ENCODE assay signal across 17 cellular contexts in genomic region chr15:36498401-36498800, GRCh38.
DNase-seq lines count a peak whose midpoint lies in the region; ATAC-seq and TF ChIP-seq lines count a peak whose summit lies in the region.
"Had no signal": no experiment of that assay in that cellular context is flagged by ENCODE, and none has a peak within 500 bp of the region (broad histone marks: within the 10 kb centered on the region; RNA-seq: fewer than 3 reads in every experiment).

No MANE protein-coding gene starts in this region.

- no peaks in the 10 kb centered on the region for H3K9me2 ChIP-seq in PC-3 (replicated peaks; ENCODE audit: low read length)

- H3K36me3 Mint-ChIP-seq in brain, result no peaks in the 10 kb centered on the region
- H3K36me3 Mint-ChIP-seq in mesothelial cell of epicardium, result no peaks in the 10 kb centered on the region
- no peaks in the 10 kb centered on the region for H3K36me3 Mint-ChIP-seq in activated naive CD4-positive, alpha-beta T cell treated with anti-CD3 and anti-CD28 coated beads for 36 hours (ENCODE audit: low read depth)
- H3K36me3 Mint-ChIP-seq: CD4-positive, CD25-positive, alpha-beta regulatory T cell; IgD-negative memory B cell had no signal

- TF ChIP-seq POLR2A in erythroblast (IDR thresholded peaks at IDR 0.05; ENCODE audit: low read length), result no peak

- WGBS in smooth muscle cell (ENCODE audit: low lambda C conversion rate), result 80% methylated on average over 4 of the region's 4 CpGs

- intact Hi-C loops in PC-3 (cut with micrococcal nuclease), result loop anchor here (2.0 to 5.0 kb wide), 6 partner anchors 126 to 746 kb away; no protein-coding TSS in a partner anchor
- intact Hi-C loops in activated naive CD4-positive, alpha-beta T cell treated with anti-CD3 and anti-CD28 coated beads for 36 hours (cut with micrococcal nuclease), result loop anchor here (2.0 kb wide), 1 partner anchor 746 kb away; no protein-coding TSS in a partner anchor

- CTCF ChIA-PET in PC-3 (lab: Charles Lee), result no interaction called here
- CTCF ChIA-PET in activated naive CD4-positive, alpha-beta T cell treated with anti-CD3 and anti-CD28 coated beads for 36 hours (lab: Charles Lee), result no interaction called here

- no peak for TF ChIP-seq CTCF in PC-3 (conservative IDR thresholded peaks at IDR 0.05; ENCODE audit: low read depth, low read length)
- no peak for TF ChIP-seq CTCF in brain (conservative IDR thresholded peaks at IDR 0.05)
- no peak for TF ChIP-seq CTCF in mesothelial cell of epicardium (IDR thresholded peaks at IDR 0.05; ENCODE audit: unreplicated experiment)
- no peak for TF ChIP-seq CTCF in smooth muscle cell (IDR thresholded peaks at IDR 0.05; ENCODE audit: borderline replicate concordance, insufficient read depth, poor library complexity, severe bottlenecking)

- H3K79me2 ChIP-seq in PC-3 (ENCODE audit: low read length) (no peaks in the 10 kb centered on the region), smooth muscle cell (ENCODE audit: low read depth) (no peaks in the 10 kb centered on the region)

- peaks cover 51% of the 10 kb centered on the region for H3K4me1 Mint-ChIP-seq in brain
- H3K4me1 Mint-ChIP-seq in mesothelial cell of epicardium, result peaks cover 73% of the 10 kb centered on the region
- H3K4me1 Mint-ChIP-seq in activated naive CD4-positive, alpha-beta T cell treated with anti-CD3 and anti-CD28 coated beads for 36 hours (ENCODE audit: low read depth), result no peaks in the 10 kb centered on the region
- H3K4me1 Mint-ChIP-seq: CD4-positive, CD25-positive, alpha-beta regulatory T cell had no signal

- POLR2A ChIA-PET in PC-3 (lab: Charles Lee; ENCODE audit: unreplicated experiment), result interaction anchor here (0.7 kb wide), 1 partner anchor 99 kb away, joined by 3 read pairs; no protein-coding TSS in a partner anchor

- H3K9me3 Mint-ChIP-seq in brain (peaks cover 0 to 5% (median 0%) of the 10 kb centered on the region in 5 experiments), mesothelial cell of epicardium (peaks cover under 1% of the 10 kb centered on the region)
- H3K9me3 Mint-ChIP-seq in activated naive CD4-positive, alpha-beta T cell treated with anti-CD3 and anti-CD28 coated beads for 36 hours, result no peaks in the 10 kb centered on the region

- peak overlapping the region; percentile 73 for H3K4me2 ChIP-seq in PC-3 (ENCODE audit: low read length)
- peak overlapping the region; percentile 53 for H3K4me2 ChIP-seq in smooth muscle cell

- H3K9ac ChIP-seq in PC-3 (ENCODE audit: low read length) (no peak overlapping the region), smooth muscle cell (ENCODE audit: low read depth) (no peak overlapping the region)

- H3K4me3 ChIP-seq in PC-3 (ENCODE audit: low read length) (peak overlapping the region; percentile 54), smooth muscle cell (no peak overlapping the region)
- H3K4me3 ChIP-seq: SJCRH30 had no signal

- H3K27ac Mint-ChIP-seq in brain, result peak overlapping the region in 4 of 5 experiments; percentile 55 to 97 (median 80)
- H3K27ac Mint-ChIP-seq in mesothelial cell of epicardium, result peak overlapping the region; percentile 70
- no peak overlapping the region for H3K27ac Mint-ChIP-seq in activated naive CD4-positive, alpha-beta T cell treated with anti-CD3 and anti-CD28 coated beads for 36 hours
- H3K27ac Mint-ChIP-seq: CD4-positive, CD25-positive, alpha-beta regulatory T cell; IgD-negative memory B cell had no signal

- BruUV-seq in PC-3 (replicated peaks; lab: Mats Ljungman, UMichigan), result no TSS peak

- H3K27me3 Mint-ChIP-seq in brain (peaks cover 6% of the 10 kb centered on the region), mesothelial cell of epicardium (ENCODE audit: low read depth) (no peaks in the 10 kb centered on the region)
- peaks cover 12% of the 10 kb centered on the region for H3K27me3 Mint-ChIP-seq in activated naive CD4-positive, alpha-beta T cell treated with anti-CD3 and anti-CD28 coated beads for 36 hours (ENCODE audit: low read depth)

- H3K36me3 ChIP-seq in PC-3 (ENCODE audit: low read depth, low read length) (no peaks in the 10 kb centered on the region), smooth muscle cell (ENCODE audit: low read depth) (no peaks in the 10 kb centered on the region)
- H3K36me3 ChIP-seq: SJCRH30 had no signal

- no peak for ATAC-seq in PC-3

- no peaks in the 10 kb centered on the region for H3K27me3 ChIP-seq in PC-3 (ENCODE audit: low read length)
- H3K27me3 ChIP-seq in smooth muscle cell (ENCODE audit: low read depth), result no peaks in the 10 kb centered on the region

- DNase-seq in PC-3 (no peak), mesothelial cell of epicardium (ENCODE audit: low spot score in 2 of 2, unreplicated experiment in 2 of 2) (no peak), smooth muscle cell (lab: John Stamatoyannopoulos, UW; ENCODE audit: unreplicated experiment) (no peak), COLO668 (lab: John Stamatoyannopoulos, UW; ENCODE audit: unreplicated experiment) (no peak), erythroblast (lab: John Stamatoyannopoulos, UW) (no peak)
- DNase-seq in activated CD8-positive, alpha-beta memory T cell treated with anti-CD3 and anti-CD28 coated beads, Interleukin-2, amount 50 U/mL, for 4 hours, result no peak
- no peak for DNase-seq in activated naive CD4-positive, alpha-beta T cell treated with anti-CD3 and anti-CD28 coated beads for 36 hours
- DNase-seq: Calu3; CD4-positive, CD25-positive, alpha-beta regulatory T cell; H7; NCI-H1105 treated with DMSO at 0.1 percent for 48 hours; NCI-H187; NCI-H446; NCI-H69; SJCRH30 had no signal

- no peaks in the 10 kb centered on the region for H3F3A ChIP-seq in PC-3 (ENCODE audit: low read length, unreplicated experiment)
- no peaks in the 10 kb centered on the region for H3F3A ChIP-seq in smooth muscle cell (ENCODE audit: low read depth)

- H4K20me1 ChIP-seq in PC-3 (ENCODE audit: low read length), result no peaks in the 10 kb centered on the region
- no peaks in the 10 kb centered on the region for H4K20me1 ChIP-seq in smooth muscle cell (ENCODE audit: low read depth)

- H3K27ac ChIP-seq in PC-3 (ENCODE audit: low read length) (no peak overlapping the region), smooth muscle cell (ENCODE audit: low read depth) (peak overlapping the region; percentile 34)
- H3K27ac ChIP-seq: SJCRH30 had no signal

- H2AFZ ChIP-seq in PC-3 (ENCODE audit: low read length) (peak overlapping the region; percentile 70), smooth muscle cell (ENCODE audit: low read depth) (peak overlapping the region; percentile 72)

- H3K9me3 ChIP-seq in PC-3 (ENCODE audit: low read length) (no peaks in the 10 kb centered on the region), smooth muscle cell (replicated peaks; ENCODE audit: low read depth) (no peaks in the 10 kb centered on the region)
- H3K9me3 ChIP-seq: SJCRH30 had no signal

- H3K4me3 Mint-ChIP-seq in brain (peak overlapping the region in 2 of 5 experiments; percentile 74 to 84), mesothelial cell of epicardium (no peak overlapping the region)
- no peak overlapping the region for H3K4me3 Mint-ChIP-seq in activated naive CD4-positive, alpha-beta T cell treated with anti-CD3 and anti-CD28 coated beads for 36 hours
- H3K4me3 Mint-ChIP-seq: CD4-positive, CD25-positive, alpha-beta regulatory T cell; IgD-negative memory B cell had no signal

- H3K4me1 ChIP-seq in PC-3 (ENCODE audit: insufficient read depth, low read length) (peaks cover 39% of the 10 kb centered on the region), smooth muscle cell (ENCODE audit: low read depth) (peaks cover 3% of the 10 kb centered on the region)
- H3K4me1 ChIP-seq: SJCRH30 had no signal
